In genomic region chr5:141815796-141816180, GRCh38 we compare ENCODE assay signal across 1 cellular context.
TF ChIP-seq lines count a peak whose summit lies in the region.

No MANE protein-coding gene starts in this region.

TF ChIP-seq in neural cell, 6 proteins besides CTCF, POLR2A, EP300 and RAD21 (continued from another document):
- no peak for TF ChIP-seq SMC3 (conservative IDR thresholded peaks at IDR 0.05; ENCODE audit: poor library complexity)
